ENCODE assay signal across 18 cellular contexts in the genomic region with DNA sequence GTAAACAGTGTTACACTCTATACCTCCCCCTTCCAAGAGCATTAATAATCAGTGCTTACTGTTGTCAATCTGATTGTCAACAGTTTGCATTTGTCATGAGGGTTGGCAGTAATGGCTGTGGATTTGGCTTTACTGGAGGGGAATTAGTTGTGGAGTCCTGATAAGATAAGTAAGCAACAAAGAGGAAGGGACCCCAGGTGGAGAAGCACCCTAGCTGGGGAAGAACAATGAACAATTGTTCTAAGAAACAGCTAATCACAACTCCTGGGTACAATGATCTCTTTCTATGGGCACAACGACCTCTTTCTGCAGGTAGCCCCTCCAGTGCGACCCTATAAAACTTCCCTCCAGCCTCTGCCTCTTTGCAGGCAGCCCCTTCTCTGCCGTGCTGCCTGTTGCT.
"Had no signal": no experiment of that assay in that cellular context is flagged by ENCODE, and none has a peak within 500 bp of the region (broad histone marks: within the 10 kb centered on the region; RNA-seq: fewer than 3 reads in every experiment).

No MANE protein-coding gene starts in this region.

- ATAC-seq: left lobe of liver had no signal

- H3K36me3 Mint-ChIP-seq: activated naive CD8-positive, alpha-beta T cell had no signal

- DNase-seq: activated CD4-positive, alpha-beta T cell treated with anti-CD3 and anti-CD28 coated beads for 1 hour; activated CD4-positive, alpha-beta T cell treated with anti-CD3 and anti-CD28 coated beads, Interleukin-2, amount 50 U/mL, for 4 hours; effector memory CD4-positive, alpha-beta T cell; foreskin keratinocyte; hippocampal formation; kidney; mammary epithelial cell; nephron progenitor cell; uterus; WERI-Rb-1 had no signal

- H3K4me3 Mint-ChIP-seq: activated naive CD8-positive, alpha-beta T cell; dendritic cell treated with granulocyte-macrophage colony-stimulating factor and Interleukin-4, amounts not matched to agents 40 ng/mL and 50 ng/mL, for 4 days; nephron progenitor cell; stimulated activated naive CD8-positive, alpha-beta T cell treated with anti-CD3 and anti-CD28 coated beads, Interleukin-15, Interleukin-2, amounts not matched to agents 100 ng/mL and 50 ng/mL, for 24 hours had no signal

- H3K36me3 ChIP-seq: prostate gland, right atrium auricular region, tibial nerve, uterus, WERI-Rb-1 had no signal

- H3K27ac Mint-ChIP-seq: activated naive CD8-positive, alpha-beta T cell; dendritic cell treated with granulocyte-macrophage colony-stimulating factor and Interleukin-4, amounts not matched to agents 40 ng/mL and 50 ng/mL, for 4 days; nephron progenitor cell; stimulated activated naive CD8-positive, alpha-beta T cell treated with anti-CD3 and anti-CD28 coated beads, Interleukin-15, Interleukin-2, amounts not matched to agents 100 ng/mL and 50 ng/mL, for 24 hours had no signal

- H3K9me3 Mint-ChIP-seq: dendritic cell treated with granulocyte-macrophage colony-stimulating factor and Interleukin-4, amounts not matched to agents 40 ng/mL and 50 ng/mL, for 4 days; nephron progenitor cell; stimulated activated naive CD8-positive, alpha-beta T cell treated with anti-CD3 and anti-CD28 coated beads, Interleukin-15, Interleukin-2, amounts not matched to agents 100 ng/mL and 50 ng/mL, for 24 hours had no signal

- H3K27me3 Mint-ChIP-seq: activated naive CD8-positive, alpha-beta T cell had no signal

- H3K9me3 ChIP-seq: prostate gland, right atrium auricular region, tibial nerve, uterus had no signal

- H3K27me3 ChIP-seq: foreskin keratinocyte, right atrium auricular region, tibial nerve, uterus had no signal

- H3K4me1 ChIP-seq: foreskin keratinocyte, prostate gland, right atrium auricular region, tibial nerve, uterus had no signal

- H3K4me3 ChIP-seq: prostate gland, right atrium auricular region, tibial nerve, uterus had no signal

- H3K27ac ChIP-seq: epithelial cell of prostate, foreskin keratinocyte, prostate gland, right atrium auricular region, tibial nerve, uterus, WERI-Rb-1 had no signal

- FAIRE-seq: kidney had no signal
